ENCODE assay signal across 1 cellular context in the genomic region with DNA sequence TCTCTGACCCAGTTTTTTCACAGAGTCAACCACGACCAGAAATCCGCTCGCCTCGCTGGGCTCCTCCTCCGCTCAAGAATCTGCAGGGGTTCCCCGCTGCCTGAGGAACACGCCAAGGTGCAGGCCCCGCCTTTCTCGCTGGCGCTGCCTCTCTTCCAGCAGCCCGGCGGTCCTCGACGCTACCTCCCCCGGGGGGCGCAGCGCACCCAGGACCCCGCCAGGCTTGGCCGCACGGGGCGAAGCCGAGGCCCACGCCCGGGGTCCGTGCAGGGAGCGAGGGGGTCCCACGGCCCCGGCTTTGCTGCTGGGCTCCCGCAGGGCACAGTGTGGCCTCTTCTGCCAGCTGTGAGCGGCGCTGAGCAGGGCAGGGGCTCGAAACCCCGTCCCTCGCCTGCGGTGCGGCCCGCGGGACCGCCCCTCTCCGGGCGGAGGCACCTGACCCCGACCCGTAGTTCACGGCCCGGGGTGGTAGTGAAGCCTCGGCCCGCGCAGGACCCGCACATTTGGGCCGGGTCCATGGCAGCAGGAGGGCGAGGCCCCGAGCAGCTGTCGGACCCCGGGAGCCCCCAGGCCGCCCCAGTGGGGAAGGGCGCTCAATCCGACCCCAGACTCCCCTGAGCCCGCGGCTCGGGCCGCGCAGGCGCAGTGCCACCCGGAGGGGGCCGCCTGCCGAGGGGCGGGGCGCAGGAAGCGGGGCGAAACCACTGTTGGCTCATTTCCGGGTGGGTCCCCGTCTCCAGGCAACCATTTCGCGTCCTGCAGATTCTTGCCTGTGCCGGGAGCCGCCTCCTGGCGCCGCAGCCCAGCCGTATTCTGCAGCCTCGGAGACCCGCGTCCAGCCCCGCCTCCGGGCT.
A peak's percentile ranks its signal among the peaks of the same experiment; 100 is the strongest.
TF ChIP-seq lines count a peak whose summit lies in the region.

No MANE protein-coding gene starts in this region.

TF ChIP-seq in K562, 482 proteins besides CTCF, POLR2A, EP300 and RAD21 (continued from another document and continues in another):
- TF ChIP-seq, protein P1, sequence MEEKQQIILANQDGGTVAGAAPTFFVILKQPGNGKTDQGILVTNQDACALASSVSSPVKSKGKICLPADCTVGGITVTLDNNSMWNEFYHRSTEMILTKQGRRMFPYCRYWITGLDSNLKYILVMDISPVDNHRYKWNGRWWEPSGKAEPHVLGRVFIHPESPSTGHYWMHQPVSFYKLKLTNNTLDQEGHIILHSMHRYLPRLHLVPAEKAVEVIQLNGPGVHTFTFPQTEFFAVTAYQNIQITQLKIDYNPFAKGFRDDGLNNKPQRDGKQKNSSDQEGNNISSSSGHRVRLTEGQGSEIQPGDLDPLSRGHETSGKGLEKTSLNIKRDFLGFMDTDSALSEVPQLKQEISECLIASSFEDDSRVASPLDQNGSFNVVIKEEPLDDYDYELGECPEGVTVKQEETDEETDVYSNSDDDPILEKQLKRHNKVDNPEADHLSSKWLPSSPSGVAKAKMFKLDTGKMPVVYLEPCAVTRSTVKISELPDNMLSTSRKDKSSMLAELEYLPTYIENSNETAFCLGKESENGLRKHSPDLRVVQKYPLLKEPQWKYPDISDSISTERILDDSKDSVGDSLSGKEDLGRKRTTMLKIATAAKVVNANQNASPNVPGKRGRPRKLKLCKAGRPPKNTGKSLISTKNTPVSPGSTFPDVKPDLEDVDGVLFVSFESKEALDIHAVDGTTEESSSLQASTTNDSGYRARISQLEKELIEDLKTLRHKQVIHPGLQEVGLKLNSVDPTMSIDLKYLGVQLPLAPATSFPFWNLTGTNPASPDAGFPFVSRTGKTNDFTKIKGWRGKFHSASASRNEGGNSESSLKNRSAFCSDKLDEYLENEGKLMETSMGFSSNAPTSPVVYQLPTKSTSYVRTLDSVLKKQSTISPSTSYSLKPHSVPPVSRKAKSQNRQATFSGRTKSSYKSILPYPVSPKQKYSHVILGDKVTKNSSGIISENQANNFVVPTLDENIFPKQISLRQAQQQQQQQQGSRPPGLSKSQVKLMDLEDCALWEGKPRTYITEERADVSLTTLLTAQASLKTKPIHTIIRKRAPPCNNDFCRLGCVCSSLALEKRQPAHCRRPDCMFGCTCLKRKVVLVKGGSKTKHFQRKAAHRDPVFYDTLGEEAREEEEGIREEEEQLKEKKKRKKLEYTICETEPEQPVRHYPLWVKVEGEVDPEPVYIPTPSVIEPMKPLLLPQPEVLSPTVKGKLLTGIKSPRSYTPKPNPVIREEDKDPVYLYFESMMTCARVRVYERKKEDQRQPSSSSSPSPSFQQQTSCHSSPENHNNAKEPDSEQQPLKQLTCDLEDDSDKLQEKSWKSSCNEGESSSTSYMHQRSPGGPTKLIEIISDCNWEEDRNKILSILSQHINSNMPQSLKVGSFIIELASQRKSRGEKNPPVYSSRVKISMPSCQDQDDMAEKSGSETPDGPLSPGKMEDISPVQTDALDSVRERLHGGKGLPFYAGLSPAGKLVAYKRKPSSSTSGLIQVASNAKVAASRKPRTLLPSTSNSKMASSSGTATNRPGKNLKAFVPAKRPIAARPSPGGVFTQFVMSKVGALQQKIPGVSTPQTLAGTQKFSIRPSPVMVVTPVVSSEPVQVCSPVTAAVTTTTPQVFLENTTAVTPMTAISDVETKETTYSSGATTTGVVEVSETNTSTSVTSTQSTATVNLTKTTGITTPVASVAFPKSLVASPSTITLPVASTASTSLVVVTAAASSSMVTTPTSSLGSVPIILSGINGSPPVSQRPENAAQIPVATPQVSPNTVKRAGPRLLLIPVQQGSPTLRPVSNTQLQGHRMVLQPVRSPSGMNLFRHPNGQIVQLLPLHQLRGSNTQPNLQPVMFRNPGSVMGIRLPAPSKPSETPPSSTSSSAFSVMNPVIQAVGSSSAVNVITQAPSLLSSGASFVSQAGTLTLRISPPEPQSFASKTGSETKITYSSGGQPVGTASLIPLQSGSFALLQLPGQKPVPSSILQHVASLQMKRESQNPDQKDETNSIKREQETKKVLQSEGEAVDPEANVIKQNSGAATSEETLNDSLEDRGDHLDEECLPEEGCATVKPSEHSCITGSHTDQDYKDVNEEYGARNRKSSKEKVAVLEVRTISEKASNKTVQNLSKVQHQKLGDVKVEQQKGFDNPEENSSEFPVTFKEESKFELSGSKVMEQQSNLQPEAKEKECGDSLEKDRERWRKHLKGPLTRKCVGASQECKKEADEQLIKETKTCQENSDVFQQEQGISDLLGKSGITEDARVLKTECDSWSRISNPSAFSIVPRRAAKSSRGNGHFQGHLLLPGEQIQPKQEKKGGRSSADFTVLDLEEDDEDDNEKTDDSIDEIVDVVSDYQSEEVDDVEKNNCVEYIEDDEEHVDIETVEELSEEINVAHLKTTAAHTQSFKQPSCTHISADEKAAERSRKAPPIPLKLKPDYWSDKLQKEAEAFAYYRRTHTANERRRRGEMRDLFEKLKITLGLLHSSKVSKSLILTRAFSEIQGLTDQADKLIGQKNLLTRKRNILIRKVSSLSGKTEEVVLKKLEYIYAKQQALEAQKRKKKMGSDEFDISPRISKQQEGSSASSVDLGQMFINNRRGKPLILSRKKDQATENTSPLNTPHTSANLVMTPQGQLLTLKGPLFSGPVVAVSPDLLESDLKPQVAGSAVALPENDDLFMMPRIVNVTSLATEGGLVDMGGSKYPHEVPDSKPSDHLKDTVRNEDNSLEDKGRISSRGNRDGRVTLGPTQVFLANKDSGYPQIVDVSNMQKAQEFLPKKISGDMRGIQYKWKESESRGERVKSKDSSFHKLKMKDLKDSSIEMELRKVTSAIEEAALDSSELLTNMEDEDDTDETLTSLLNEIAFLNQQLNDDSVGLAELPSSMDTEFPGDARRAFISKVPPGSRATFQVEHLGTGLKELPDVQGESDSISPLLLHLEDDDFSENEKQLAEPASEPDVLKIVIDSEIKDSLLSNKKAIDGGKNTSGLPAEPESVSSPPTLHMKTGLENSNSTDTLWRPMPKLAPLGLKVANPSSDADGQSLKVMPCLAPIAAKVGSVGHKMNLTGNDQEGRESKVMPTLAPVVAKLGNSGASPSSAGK (IDR thresholded peaks at IDR 0.05) = peak; percentile 79
- no peak for TF ChIP-seq SRF (CRISPR knock-in tag; IDR thresholded peaks at IDR 0.05)
- TF ChIP-seq THRAP3 (IDR thresholded peaks at IDR 0.05; ENCODE audit: borderline replicate concordance) = no peak
- peak; percentile 38 for TF ChIP-seq FIP1L1 (IDR thresholded peaks at IDR 0.05; ENCODE audit: low read depth, low read length, poor library complexity, severe bottlenecking)
- TF ChIP-seq, protein P2, sequence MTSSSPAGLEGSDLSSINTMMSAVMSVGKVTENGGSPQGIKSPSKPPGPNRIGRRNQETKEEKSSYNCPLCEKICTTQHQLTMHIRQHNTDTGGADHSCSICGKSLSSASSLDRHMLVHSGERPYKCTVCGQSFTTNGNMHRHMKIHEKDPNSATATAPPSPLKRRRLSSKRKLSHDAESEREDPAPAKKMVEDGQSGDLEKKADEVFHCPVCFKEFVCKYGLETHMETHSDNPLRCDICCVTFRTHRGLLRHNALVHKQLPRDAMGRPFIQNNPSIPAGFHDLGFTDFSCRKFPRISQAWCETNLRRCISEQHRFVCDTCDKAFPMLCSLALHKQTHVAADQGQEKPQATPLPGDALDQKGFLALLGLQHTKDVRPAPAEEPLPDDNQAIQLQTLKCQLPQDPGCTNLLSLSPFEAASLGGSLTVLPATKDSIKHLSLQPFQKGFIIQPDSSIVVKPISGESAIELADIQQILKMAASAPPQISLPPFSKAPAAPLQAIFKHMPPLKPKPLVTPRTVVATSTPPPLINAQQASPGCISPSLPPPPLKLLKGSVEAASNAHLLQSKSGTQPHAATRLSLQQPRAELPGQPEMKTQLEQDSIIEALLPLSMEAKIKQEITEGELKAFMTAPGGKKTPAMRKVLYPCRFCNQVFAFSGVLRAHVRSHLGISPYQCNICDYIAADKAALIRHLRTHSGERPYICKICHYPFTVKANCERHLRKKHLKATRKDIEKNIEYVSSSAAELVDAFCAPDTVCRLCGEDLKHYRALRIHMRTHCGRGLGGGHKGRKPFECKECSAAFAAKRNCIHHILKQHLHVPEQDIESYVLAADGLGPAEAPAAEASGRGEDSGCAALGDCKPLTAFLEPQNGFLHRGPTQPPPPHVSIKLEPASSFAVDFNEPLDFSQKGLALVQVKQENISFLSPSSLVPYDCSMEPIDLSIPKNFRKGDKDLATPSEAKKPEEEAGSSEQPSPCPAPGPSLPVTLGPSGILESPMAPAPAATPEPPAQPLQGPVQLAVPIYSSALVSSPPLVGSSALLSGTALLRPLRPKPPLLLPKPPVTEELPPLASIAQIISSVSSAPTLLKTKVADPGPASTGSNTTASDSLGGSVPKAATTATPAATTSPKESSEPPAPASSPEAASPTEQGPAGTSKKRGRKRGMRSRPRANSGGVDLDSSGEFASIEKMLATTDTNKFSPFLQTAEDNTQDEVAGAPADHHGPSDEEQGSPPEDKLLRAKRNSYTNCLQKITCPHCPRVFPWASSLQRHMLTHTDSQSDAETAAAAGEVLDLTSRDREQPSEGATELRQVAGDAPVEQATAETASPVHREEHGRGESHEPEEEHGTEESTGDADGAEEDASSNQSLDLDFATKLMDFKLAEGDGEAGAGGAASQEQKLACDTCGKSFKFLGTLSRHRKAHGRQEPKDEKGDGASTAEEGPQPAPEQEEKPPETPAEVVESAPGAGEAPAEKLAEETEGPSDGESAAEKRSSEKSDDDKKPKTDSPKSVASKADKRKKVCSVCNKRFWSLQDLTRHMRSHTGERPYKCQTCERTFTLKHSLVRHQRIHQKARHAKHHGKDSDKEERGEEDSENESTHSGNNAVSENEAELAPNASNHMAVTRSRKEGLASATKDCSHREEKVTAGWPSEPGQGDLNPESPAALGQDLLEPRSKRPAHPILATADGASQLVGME (CRISPR knock-in tag; IDR thresholded peaks at IDR 0.05) = peak; percentile 80; the same call in 1 of the 2 replicates
- no peak for TF ChIP-seq SAFB2 (IDR thresholded peaks at IDR 0.05; ENCODE audit: borderline replicate concordance, low read depth, low read length, severe bottlenecking)
- 0 out of 2 replicates have a peak, but pooled peaks have one; percentile 39 for TF ChIP-seq SRSF1 (IDR thresholded peaks at IDR 0.05; ENCODE audit: low read depth, low read length)
- no peak for TF ChIP-seq ZBTB1 (CRISPR knock-in tag; IDR thresholded peaks at IDR 0.05; ENCODE audit: borderline replicate concordance, low read depth)
- no peak for TF ChIP-seq IRF2 (CRISPR knock-in tag; IDR thresholded peaks at IDR 0.05)
- TF ChIP-seq ZBTB7A (IDR thresholded peaks at IDR 0.05; ENCODE audit: borderline replicate concordance, control insufficient read depth, low read depth, low read length) = peak; percentile 79; the same call in 1 of the 2 replicates
- TF ChIP-seq SMC3 (conservative IDR thresholded peaks at IDR 0.05; ENCODE audit: insufficient read depth, low read depth, low read length) = 0 out of 2 replicates have a peak, but pooled peaks have one; percentile 3
- TF ChIP-seq, protein P3, sequence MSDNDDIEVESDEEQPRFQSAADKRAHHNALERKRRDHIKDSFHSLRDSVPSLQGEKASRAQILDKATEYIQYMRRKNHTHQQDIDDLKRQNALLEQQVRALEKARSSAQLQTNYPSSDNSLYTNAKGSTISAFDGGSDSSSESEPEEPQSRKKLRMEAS (CRISPR knock-in tag; IDR thresholded peaks at IDR 0.05) = no peak
- no peak for TF ChIP-seq HDAC6 (IDR thresholded peaks at IDR 0.05; ENCODE audit: low read depth, low read length)
- TF ChIP-seq OTX1 (CRISPR knock-in tag; IDR thresholded peaks at IDR 0.05) = 0 out of 2 replicates have a peak, but pooled peaks have one; percentile 25
- TF ChIP-seq, protein P4, sequence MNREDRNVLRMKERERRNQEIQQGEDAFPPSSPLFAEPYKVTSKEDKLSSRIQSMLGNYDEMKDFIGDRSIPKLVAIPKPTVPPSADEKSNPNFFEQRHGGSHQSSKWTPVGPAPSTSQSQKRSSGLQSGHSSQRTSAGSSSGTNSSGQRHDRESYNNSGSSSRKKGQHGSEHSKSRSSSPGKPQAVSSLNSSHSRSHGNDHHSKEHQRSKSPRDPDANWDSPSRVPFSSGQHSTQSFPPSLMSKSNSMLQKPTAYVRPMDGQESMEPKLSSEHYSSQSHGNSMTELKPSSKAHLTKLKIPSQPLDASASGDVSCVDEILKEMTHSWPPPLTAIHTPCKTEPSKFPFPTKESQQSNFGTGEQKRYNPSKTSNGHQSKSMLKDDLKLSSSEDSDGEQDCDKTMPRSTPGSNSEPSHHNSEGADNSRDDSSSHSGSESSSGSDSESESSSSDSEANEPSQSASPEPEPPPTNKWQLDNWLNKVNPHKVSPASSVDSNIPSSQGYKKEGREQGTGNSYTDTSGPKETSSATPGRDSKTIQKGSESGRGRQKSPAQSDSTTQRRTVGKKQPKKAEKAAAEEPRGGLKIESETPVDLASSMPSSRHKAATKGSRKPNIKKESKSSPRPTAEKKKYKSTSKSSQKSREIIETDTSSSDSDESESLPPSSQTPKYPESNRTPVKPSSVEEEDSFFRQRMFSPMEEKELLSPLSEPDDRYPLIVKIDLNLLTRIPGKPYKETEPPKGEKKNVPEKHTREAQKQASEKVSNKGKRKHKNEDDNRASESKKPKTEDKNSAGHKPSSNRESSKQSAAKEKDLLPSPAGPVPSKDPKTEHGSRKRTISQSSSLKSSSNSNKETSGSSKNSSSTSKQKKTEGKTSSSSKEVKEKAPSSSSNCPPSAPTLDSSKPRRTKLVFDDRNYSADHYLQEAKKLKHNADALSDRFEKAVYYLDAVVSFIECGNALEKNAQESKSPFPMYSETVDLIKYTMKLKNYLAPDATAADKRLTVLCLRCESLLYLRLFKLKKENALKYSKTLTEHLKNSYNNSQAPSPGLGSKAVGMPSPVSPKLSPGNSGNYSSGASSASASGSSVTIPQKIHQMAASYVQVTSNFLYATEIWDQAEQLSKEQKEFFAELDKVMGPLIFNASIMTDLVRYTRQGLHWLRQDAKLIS (CRISPR knock-in tag; IDR thresholded peaks at IDR 0.05) = no peak
- TF ChIP-seq GTF2A2 (tag; IDR thresholded peaks at IDR 0.05) = no peak
- no peak for TF ChIP-seq SOX6 (IDR thresholded peaks at IDR 0.05)
- TF ChIP-seq, protein P5, sequence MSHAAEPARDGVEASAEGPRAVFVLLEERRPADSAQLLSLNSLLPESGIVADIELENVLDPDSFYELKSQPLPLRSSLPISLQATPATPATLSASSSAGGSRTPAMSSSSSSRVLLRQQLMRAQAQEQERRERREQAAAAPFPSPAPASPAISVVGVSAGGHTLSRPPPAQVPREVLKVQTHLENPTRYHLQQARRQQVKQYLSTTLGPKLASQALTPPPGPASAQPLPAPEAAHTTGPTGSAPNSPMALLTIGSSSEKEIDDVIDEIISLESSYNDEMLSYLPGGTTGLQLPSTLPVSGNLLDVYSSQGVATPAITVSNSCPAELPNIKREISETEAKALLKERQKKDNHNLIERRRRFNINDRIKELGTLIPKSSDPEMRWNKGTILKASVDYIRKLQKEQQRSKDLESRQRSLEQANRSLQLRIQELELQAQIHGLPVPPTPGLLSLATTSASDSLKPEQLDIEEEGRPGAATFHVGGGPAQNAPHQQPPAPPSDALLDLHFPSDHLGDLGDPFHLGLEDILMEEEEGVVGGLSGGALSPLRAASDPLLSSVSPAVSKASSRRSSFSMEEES (CRISPR knock-in tag; IDR thresholded peaks at IDR 0.05) = peak; percentile 6; the same call in 1 of the 2 replicates
- TF ChIP-seq, protein P6, sequence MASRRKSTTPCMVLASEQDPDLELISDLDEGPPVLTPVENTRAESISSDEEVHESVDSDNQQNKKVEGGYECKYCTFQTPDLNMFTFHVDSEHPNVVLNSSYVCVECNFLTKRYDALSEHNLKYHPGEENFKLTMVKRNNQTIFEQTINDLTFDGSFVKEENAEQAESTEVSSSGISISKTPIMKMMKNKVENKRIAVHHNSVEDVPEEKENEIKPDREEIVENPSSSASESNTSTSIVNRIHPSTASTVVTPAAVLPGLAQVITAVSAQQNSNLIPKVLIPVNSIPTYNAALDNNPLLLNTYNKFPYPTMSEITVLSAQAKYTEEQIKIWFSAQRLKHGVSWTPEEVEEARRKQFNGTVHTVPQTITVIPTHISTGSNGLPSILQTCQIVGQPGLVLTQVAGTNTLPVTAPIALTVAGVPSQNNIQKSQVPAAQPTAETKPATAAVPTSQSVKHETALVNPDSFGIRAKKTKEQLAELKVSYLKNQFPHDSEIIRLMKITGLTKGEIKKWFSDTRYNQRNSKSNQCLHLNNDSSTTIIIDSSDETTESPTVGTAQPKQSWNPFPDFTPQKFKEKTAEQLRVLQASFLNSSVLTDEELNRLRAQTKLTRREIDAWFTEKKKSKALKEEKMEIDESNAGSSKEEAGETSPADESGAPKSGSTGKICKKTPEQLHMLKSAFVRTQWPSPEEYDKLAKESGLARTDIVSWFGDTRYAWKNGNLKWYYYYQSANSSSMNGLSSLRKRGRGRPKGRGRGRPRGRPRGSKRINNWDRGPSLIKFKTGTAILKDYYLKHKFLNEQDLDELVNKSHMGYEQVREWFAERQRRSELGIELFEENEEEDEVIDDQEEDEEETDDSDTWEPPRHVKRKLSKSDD (conservative IDR thresholded peaks at IDR 0.05; ENCODE audit: low read length) = no peak
